Comparison of ENCODE assay signal across 9 cellular contexts in genomic region chr6:31702421-31702818, GRCh38. TPM values are rescaled to one million over a fixed set of nuclear protein-coding genes. Genes with fewer than 3 reads are reported as not detected.
A peak's percentile ranks its signal among the peaks of the same experiment; 100 is the strongest.
DNase-seq lines count a peak whose midpoint lies in the region; ATAC-seq, FAIRE-seq and TF ChIP-seq lines count a peak whose summit lies in the region.
"Had no signal": no experiment of that assay in that cellular context is flagged by ENCODE, and none has a peak within 500 bp of the region (broad histone marks: within the 10 kb centered on the region; RNA-seq: fewer than 3 reads in every experiment).

No MANE protein-coding gene starts in this region.

- H3K27ac ChIP-seq in C4-2B (peak overlapping the region; percentile 75), kidney (ENCODE audit: low read depth in 2 of 2, low read length in 2 of 2) (peak overlapping the region; percentile 92 to 95)

- H3K9me3 ChIP-seq in kidney (ENCODE audit: control insufficient read depth in 1 of 2, low read length in 2 of 2) = no peaks in the 10 kb centered on the region

- in situ Hi-C loops in astrocyte of the cerebellum (cut with HindIII; ENCODE audit: low sequenced_read_pairs) = no loop called here

- FAIRE-seq in kidney (lab: Jason Lieb, UNC) = no peak

- peak overlapping the region; percentile 81 to 88 for H3K9ac ChIP-seq in kidney (ENCODE audit: low read length in 2 of 2)

- peaks cover 0 to 3% of the 10 kb centered on the region in 2 donors for H3K36me3 ChIP-seq in kidney (ENCODE audit: control insufficient read depth in 1 of 2, insufficient read depth in 2 of 2, low read length in 2 of 2)

- no peaks in the 10 kb centered on the region for H3K9me3 Mint-ChIP-seq in stimulated activated naive B cell treated with anti-CD40 and anti-IgM and Interleukin-4, amounts not matched to agents 10 μg/mL and 1 μg/mL and 100 μg/mL, for 72 hours

- peak; percentile 17 to 29 for ATAC-seq in stimulated activated naive B cell treated with anti-CD40 and anti-IgM and Interleukin-4, amounts not matched to agents 10 μg/mL and 1 μg/mL and 100 μg/mL, for 72 hours (replicated peaks)
- no peak for ATAC-seq in HG03039 (IDR thresholded peaks at IDR 0.05; ENCODE audit: unreplicated experiment)
- no peak for ATAC-seq in GM21529 (IDR thresholded peaks at IDR 0.05; ENCODE audit: unreplicated experiment)
- ATAC-seq in GM21717 (IDR thresholded peaks at IDR 0.05; ENCODE audit: unreplicated experiment) = no peak

- no peak for DNase-seq in Jurkat, Clone E6-1 (ENCODE audit: low read depth, low spot score)
- DNase-seq in astrocyte of the cerebellum (ENCODE audit: low read depth) = no peak
- no peak for DNase-seq in kidney
- no peak for DNase-seq in stimulated activated naive B cell treated with anti-CD40 and anti-IgM and Interleukin-4, amounts not matched to agents 10 μg/mL and 1 μg/mL and 100 μg/mL, for 72 hours

- H3K36me3 Mint-ChIP-seq in stimulated activated naive B cell treated with anti-CD40 and anti-IgM and Interleukin-4, amounts not matched to agents 10 μg/mL and 1 μg/mL and 100 μg/mL, for 72 hours = peaks cover 7 to 18% of the 10 kb centered on the region in 2 donors

- no peaks in the 10 kb centered on the region for H3K27me3 Mint-ChIP-seq in stimulated activated naive B cell treated with anti-CD40 and anti-IgM and Interleukin-4, amounts not matched to agents 10 μg/mL and 1 μg/mL and 100 μg/mL, for 72 hours

- H3K4me3 ChIP-seq in Jurkat, Clone E6-1 (ENCODE audit: low read length) = peak overlapping the region; percentile 77
- H3K4me3 ChIP-seq in astrocyte of the cerebellum (ENCODE audit: low read depth, low read length) = peak overlapping the region; percentile 95
- H3K4me3 ChIP-seq in kidney (ENCODE audit: low read length in 2 of 2) = peak overlapping the region; percentile 89 to 96

- H3K4me3 Mint-ChIP-seq in stimulated activated naive B cell treated with anti-CD40 and anti-IgM and Interleukin-4, amounts not matched to agents 10 μg/mL and 1 μg/mL and 100 μg/mL, for 72 hours = peak overlapping the region; percentile 96 to 99

- H3K4me1 Mint-ChIP-seq in stimulated activated naive B cell treated with anti-CD40 and anti-IgM and Interleukin-4, amounts not matched to agents 10 μg/mL and 1 μg/mL and 100 μg/mL, for 72 hours = peaks cover 20 to 25% of the 10 kb centered on the region in 2 donors

- H3K4me1 ChIP-seq in kidney (ENCODE audit: control insufficient read depth in 1 of 2, insufficient read depth in 1 of 2, low read depth in 1 of 2, low read length in 2 of 2) = peaks cover 9 to 10% of the 10 kb centered on the region in 2 donors

- no peak for TF ChIP-seq CTCF in C4-2B (conservative IDR thresholded peaks at IDR 0.05)
- no peak for TF ChIP-seq CTCF in astrocyte of the cerebellum (IDR thresholded peaks at IDR 0.05; ENCODE audit: low read depth, low read length, missing control alignments)
- TF ChIP-seq CTCF in kidney (IDR thresholded peaks at IDR 0.05; ENCODE audit: borderline replicate concordance, extremely low read depth, insufficient read depth) = no peak

- intact Hi-C loops in kidney (cut with DNase I) = no loop called here

- H3K27ac Mint-ChIP-seq in stimulated activated naive B cell treated with anti-CD40 and anti-IgM and Interleukin-4, amounts not matched to agents 10 μg/mL and 1 μg/mL and 100 μg/mL, for 72 hours = peak overlapping the region; percentile 98

RNA-seq across cellular contexts. Expression of gene ABHD16A, which starts 0.7 kb away (rescaled TPM):
- 50.3 TPM for polyA plus RNA-seq in Jurkat, Clone E6-1 (2012; ENCODE audit: insufficient read depth, insufficient read length)
- 48.7 TPM for total RNA-seq in kidney
- polyA plus RNA-seq in kidney (ENCODE audit: insufficient read depth, low read depth, low replicate concordance) = 50.2 TPM

RNA-seq across cellular contexts. Expression of gene LY6G6F, which starts 4.2 kb away (rescaled TPM):
- polyA plus RNA-seq in Jurkat, Clone E6-1 (2012; ENCODE audit: insufficient read depth, insufficient read length) = not detected
- not detected for total RNA-seq in kidney
- polyA plus RNA-seq in kidney (ENCODE audit: insufficient read depth, low read depth, low replicate concordance) = not detected
- total RNA-seq: renal cortical epithelial cell had no signal

RNA-seq across cellular contexts. Expression of gene LY6G6D, which starts 12.7 kb away (rescaled TPM):
- not detected for polyA plus RNA-seq in Jurkat, Clone E6-1 (2012; ENCODE audit: insufficient read depth, insufficient read length)
- total RNA-seq in kidney = not detected
- not detected for polyA plus RNA-seq in kidney (ENCODE audit: insufficient read depth, low read depth, low replicate concordance)
- total RNA-seq: renal cortical epithelial cell had no signal

RNA-seq across cellular contexts. Expression of gene LY6G6C, which starts 19.1 kb away (rescaled TPM):
- polyA plus RNA-seq in Jurkat, Clone E6-1 (2012; ENCODE audit: insufficient read depth, insufficient read length) = not detected
- total RNA-seq in kidney = not detected
- not detected for polyA plus RNA-seq in kidney (ENCODE audit: insufficient read depth, low read depth, low replicate concordance)
- total RNA-seq: renal cortical epithelial cell had no signal

RNA-seq across cellular contexts. Expression of gene MPIG6B, which starts 20.8 kb away (rescaled TPM):
- polyA plus RNA-seq in Jurkat, Clone E6-1 (2012; ENCODE audit: insufficient read depth, insufficient read length) = 2.3 TPM
- 0.60 TPM for total RNA-seq in kidney
- polyA plus RNA-seq in kidney (ENCODE audit: insufficient read depth, low read depth, low replicate concordance) = not detected
- total RNA-seq: renal cortical epithelial cell had no signal

Comparison
In these comparisons a context has a peak if more than half of its experiments do, and no peak if none do; other contexts are left out.
1. ATAC-seq: peak in stimulated activated naive B cell treated with anti-CD40 and anti-IgM and Interleukin-4, amounts not matched to agents 10 μg/mL and 1 μg/mL and 100 μg/mL, for 72 hours (2 of 2); none in HG03039 (single experiment), GM21529 (single experiment) and GM21717 (single experiment).
2. Peak in every context shown above with its lines, with median percentiles within 50 percentile points of each other: H3K4me3 ChIP-seq.